15 cellular contexts compared by ENCODE assay signal in genomic region chr10:103802081-103802480, GRCh38.
"Had no signal": no experiment of that assay in that cellular context is flagged by ENCODE, and none has a peak within 500 bp of the region (broad histone marks: within the 10 kb centered on the region; RNA-seq: fewer than 3 reads in every experiment).

No MANE protein-coding gene starts in this region.

- H3K36me3 ChIP-seq: neutrophil, sigmoid colon had no signal

- H3K4me3 ChIP-seq: sigmoid colon, spleen, testis had no signal

- DNase-seq: activated CD4-positive, alpha-beta T cell treated with anti-CD3 and anti-CD28 coated beads for 48 hours; activated CD8-positive, alpha-beta memory T cell treated with anti-CD3 and anti-CD28 coated beads, Interleukin-2, amount 50 U/mL, for 4 hours; activated CD8-positive, alpha-beta T cell treated with anti-CD3 and anti-CD28 coated beads, Interleukin-2, amount 10 ng/mL, durations not matched to agents 7 days and 5 days; activated effector memory CD4-positive, alpha-beta T cell treated with anti-CD3 and anti-CD28 coated beads, Interleukin-2, amount 50 U/mL, for 16 hours; activated T-cell treated with anti-CD3 and anti-CD28 coated beads, Interleukin-2, amount 50 U/mL, for 48 hours; cortex of kidney; effector CD4-positive, alpha-beta T cell; foreskin melanocyte; head of caudate nucleus; naive thymus-derived CD4-positive, alpha-beta T cell; sigmoid colon; spleen; stimulated activated naive CD8-positive, alpha-beta T cell treated with anti-CD3 and anti-CD28 coated beads, Interleukin-15, amount 100 ng/mL, for 72 hours; testis had no signal

- H3K27me3 ChIP-seq: neutrophil, sigmoid colon, spleen, testis had no signal
